ENCODE assay signal across 8 cellular contexts in genomic region chr9:21153688-21154608, GRCh38. TPM values are rescaled to one million over a fixed set of nuclear protein-coding genes. Genes with fewer than 3 reads are reported as not detected.
DNase-seq lines count a peak whose midpoint lies in the region; ATAC-seq and TF ChIP-seq lines count a peak whose summit lies in the region.

No MANE protein-coding gene starts in this region.

- no peaks in the 10 kb centered on the region for H3K36me3 ChIP-seq in brain microvascular endothelial cell (replicated peaks)
- no peaks in the 10 kb centered on the region for H3K36me3 ChIP-seq in mucosa of descending colon (ENCODE audit: low read depth)
- H3K36me3 ChIP-seq in prostate gland: no peaks in the 10 kb centered on the region
- no peaks in the 10 kb centered on the region for H3K36me3 ChIP-seq in ovary

- H3K27me3 ChIP-seq in brain microvascular endothelial cell (replicated peaks) (no peaks in the 10 kb centered on the region), prostate gland (replicated peaks; ENCODE audit: insufficient read depth) (no peaks in the 10 kb centered on the region), ovary (no peaks in the 10 kb centered on the region)

- H3K4me3 ChIP-seq in brain microvascular endothelial cell (ENCODE audit: low read depth, low read length): no peak overlapping the region
- H3K4me3 ChIP-seq in mucosa of descending colon: no peak overlapping the region
- no peak overlapping the region for H3K4me3 ChIP-seq in prostate gland
- no peak overlapping the region for H3K4me3 ChIP-seq in ovary

- TF ChIP-seq EP300 in ovary (IDR thresholded peaks at IDR 0.05): no peak

- TF ChIP-seq CTCF in GM13976 (IDR thresholded peaks at IDR 0.05; ENCODE audit: borderline replicate concordance, control extremely low read depth, extremely low read depth, insufficient read depth, missing control alignments) (peak; percentile 37), brain microvascular endothelial cell (IDR thresholded peaks at IDR 0.05; ENCODE audit: low read depth, low read length, missing control alignments) (peak; percentile 53), mucosa of descending colon (IDR thresholded peaks at IDR 0.05) (no peak), prostate gland (IDR thresholded peaks at IDR 0.05) (no peak), ovary (IDR thresholded peaks at IDR 0.05) (no peak)

- H3K27ac ChIP-seq in brain microvascular endothelial cell (no peak overlapping the region), prostate gland (no peak overlapping the region), ovary (no peak overlapping the region)

- in situ Hi-C loops in GM13976 (cut with MboI; ENCODE audit: low sequenced_read_pairs, unreplicated experiment): no loop called here
- in situ Hi-C loops in brain microvascular endothelial cell (cut with HindIII; ENCODE audit: low pct_ligation_motif_present, low sequenced_read_pairs): no loop called here

- DNase-seq in A172 (ENCODE audit: low spot score) (peak; percentile 36), GM13976 (ENCODE audit: low spot score) (peak; percentile 38), NAMALWA (ENCODE audit: low spot score) (peak; percentile 56), brain microvascular endothelial cell (peak; percentile 64), mucosa of descending colon (peak in 1 of 3 donors; percentile 10), prostate gland (ENCODE audit: low spot score) (no peak), ovary (no peak)

- intact Hi-C loops in mucosa of descending colon (cut with DNase I, micrococcal nuclease): no loop called here
- intact Hi-C loops in prostate gland (cut with DNase I): no loop called here
- intact Hi-C loops in ovary (cut with DNase I): no loop called here

- WGBS in prostate gland: 23% methylated on average over 5 of the region's 5 CpGs
- WGBS in ovary, 3 donors: 19 to 24% (median 21%) methylated on average over 5 of the region's 5 CpGs

- H3K9me3 ChIP-seq in mucosa of descending colon (no peaks in the 10 kb centered on the region), prostate gland (no peaks in the 10 kb centered on the region), ovary (no peaks in the 10 kb centered on the region)

- H3K4me1 ChIP-seq in mucosa of descending colon (ENCODE audit: low read depth) (no peaks in the 10 kb centered on the region), prostate gland (replicated peaks) (no peaks in the 10 kb centered on the region), ovary (ENCODE audit: insufficient read depth) (no peaks in the 10 kb centered on the region)

- ATAC-seq in HG02610 (IDR thresholded peaks at IDR 0.05; ENCODE audit: unreplicated experiment) (peak; percentile 89), mucosa of descending colon (peak; percentile 25)

- TF ChIP-seq POLR2A in prostate gland (IDR thresholded peaks at IDR 0.05) (no peak), ovary (IDR thresholded peaks at IDR 0.05) (no peak)

RNA-seq across cellular contexts. Expression of gene IFNW1, which starts 12.3 kb away (rescaled TPM):
- total RNA-seq in A172 (2014; rRNA removed; shearing (Covaris generic)): not detected in 2 replicates
- total RNA-seq in mucosa of descending colon: not detected
- total RNA-seq in prostate gland: not detected
- not detected for total RNA-seq in ovary
- not detected for polyA plus RNA-seq in ovary

RNA-seq across cellular contexts. Expression of gene IFNA21, which starts 12.5 kb away (rescaled TPM):
- not detected in 2 replicates for total RNA-seq in A172 (2014; rRNA removed; shearing (Covaris generic))
- total RNA-seq in mucosa of descending colon (not detected), prostate gland (not detected), ovary (not detected)
- not detected for polyA plus RNA-seq in ovary

RNA-seq across cellular contexts. Expression of gene IFNA4, which starts 33.4 kb away (rescaled TPM):
- not detected in 2 replicates for total RNA-seq in A172 (2014; rRNA removed; shearing (Covaris generic))
- total RNA-seq in mucosa of descending colon (not detected), prostate gland (not detected), ovary (not detected)
- polyA plus RNA-seq in ovary: not detected

RNA-seq across cellular contexts. Expression of gene IFNA7, which starts 48.1 kb away (rescaled TPM):
- total RNA-seq in A172 (2014; rRNA removed; shearing (Covaris generic)): not detected in 2 replicates
- total RNA-seq in mucosa of descending colon (not detected), prostate gland (not detected), ovary (not detected)
- polyA plus RNA-seq in ovary: not detected

RNA-seq across cellular contexts. Expression of gene IFNA10, which starts 53.0 kb away (rescaled TPM):
- total RNA-seq in A172 (2014; rRNA removed; shearing (Covaris generic)): not detected in 2 replicates
- not detected for total RNA-seq in mucosa of descending colon
- not detected for total RNA-seq in prostate gland
- not detected for total RNA-seq in ovary
- polyA plus RNA-seq in ovary: not detected

Comparison
In these comparisons a context has a peak if more than half of its experiments do, and no peak if none do; other contexts are left out.
1. DNase-seq: peak in A172 (single experiment), GM13976 (single experiment), NAMALWA (single experiment) and brain microvascular endothelial cell (single experiment); none in prostate gland (single experiment) and ovary (0 of 5).
2. CTCF ChIP-seq: peak in GM13976 (single experiment) and brain microvascular endothelial cell (single experiment); none in mucosa of descending colon (single experiment), prostate gland (0 of 4) and ovary (0 of 3).